8 cellular contexts compared by ENCODE assay signal in the genomic region with DNA sequence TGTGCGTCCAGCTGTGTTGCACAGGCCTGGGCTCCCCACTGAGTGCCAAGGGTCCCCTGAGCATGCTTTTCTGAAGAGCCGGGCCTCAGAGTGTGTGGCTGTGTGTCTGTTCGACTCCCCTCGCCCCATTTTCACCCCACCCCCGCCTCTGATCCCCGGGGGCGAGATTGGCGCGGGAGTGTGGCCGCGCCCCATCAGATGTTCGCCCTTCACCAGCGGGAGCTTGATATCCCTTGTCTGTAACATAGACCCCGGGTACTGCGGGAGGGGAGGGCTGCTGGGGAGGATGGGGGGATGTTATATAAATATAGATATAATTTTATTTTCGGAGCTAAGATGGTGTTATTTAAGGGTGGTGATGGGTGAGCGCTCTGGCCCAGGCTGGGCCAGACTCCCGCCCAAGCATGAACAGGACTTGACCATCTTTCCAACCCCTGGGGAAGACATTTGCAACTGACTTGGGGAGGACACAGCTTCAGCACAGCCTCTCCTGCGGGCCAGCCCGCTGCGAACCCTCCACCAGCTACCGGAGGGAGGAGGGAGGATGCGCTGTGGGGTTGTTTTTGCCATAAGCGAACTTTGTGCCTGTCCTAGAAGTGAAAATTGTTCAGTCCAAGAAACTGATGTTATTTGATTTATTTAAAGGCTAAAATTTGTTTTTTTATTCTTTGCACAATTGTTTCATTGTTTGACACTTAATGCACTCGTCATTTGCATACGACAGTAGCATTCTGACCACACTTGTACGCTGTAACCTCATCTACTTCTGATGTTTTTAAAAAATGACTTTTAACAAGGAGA. TPM values are rescaled to one million over a fixed set of nuclear protein-coding genes. Genes with fewer than 3 reads are reported as not detected.
A peak's percentile ranks its signal among the peaks of the same experiment; 100 is the strongest.
DNase-seq lines count a peak whose midpoint lies in the region; ATAC-seq and TF ChIP-seq lines count a peak whose summit lies in the region.

No MANE protein-coding gene starts in this region.

- TF ChIP-seq POLR2A in body of pancreas (IDR thresholded peaks at IDR 0.05): peak in 1 of 3 donors; percentile 18

- no peaks in the 10 kb centered on the region for H3K9me3 ChIP-seq in cardiac muscle cell (ENCODE audit: low read depth)
- H3K9me3 ChIP-seq in body of pancreas: no peaks in the 10 kb centered on the region
- no peaks in the 10 kb centered on the region for H3K9me3 ChIP-seq in stomach smooth muscle (ENCODE audit: control insufficient read depth in 2 of 2, low read length in 2 of 2)

- no peak overlapping the region for H3K27ac ChIP-seq in cardiac muscle cell
- peak overlapping the region; percentile 96 to 99 (median 98) for H3K27ac ChIP-seq in body of pancreas
- H3K27ac ChIP-seq in stomach smooth muscle (ENCODE audit: low read length): peak overlapping the region; percentile 100

- no peaks in the 10 kb centered on the region for H3K27me3 ChIP-seq in cardiac muscle cell
- no peaks in the 10 kb centered on the region for H3K27me3 ChIP-seq in body of pancreas
- no peaks in the 10 kb centered on the region for H3K27me3 ChIP-seq in stomach smooth muscle (ENCODE audit: control insufficient read depth in 1 of 2, insufficient read depth in 2 of 2, low read length in 2 of 2)

- DNase-seq in cardiac muscle cell (ENCODE audit: low read depth in 1 of 2, low spot score in 1 of 2): peak; percentile 29 to 62
- DNase-seq in Right ventricle myocardium inferior (ENCODE audit: missing footprints): no peak
- DNase-seq in body of pancreas: peak in 2 of 4 donors; percentile 22 to 39
- DNase-seq in left lobe of liver (ENCODE audit: low spot score): peak; percentile 60
- DNase-seq in iPS-NIHi7 (ENCODE audit: extremely low spot score): no peak
- DNase-seq in mucosa of gallbladder (ENCODE audit: low spot score): no peak

- H3K9ac ChIP-seq in stomach smooth muscle (ENCODE audit: low read length in 2 of 2): peak overlapping the region; percentile 100

- WGBS in body of pancreas, 2 donors: 51 to 64% methylated on average over 13 to 27 of the region's 27 CpGs

- H3K36me3 ChIP-seq in cardiac muscle cell: no peaks in the 10 kb centered on the region
- H3K36me3 ChIP-seq in body of pancreas (replicated peaks in 1 of 2; ENCODE audit: insufficient read depth in 1 of 2, low read depth in 2 of 2): no peaks in the 10 kb centered on the region
- H3K36me3 ChIP-seq in stomach smooth muscle (ENCODE audit: control insufficient read depth in 2 of 2, insufficient read depth in 2 of 2, low read length in 2 of 2): peaks cover 13 to 23% of the 10 kb centered on the region in 2 donors

- ATAC-seq in Right ventricle myocardium inferior (no peak), body of pancreas (no peak), left lobe of liver (peak; percentile 2), GM18867 (IDR thresholded peaks at IDR 0.05; ENCODE audit: unreplicated experiment) (no peak)

- intact Hi-C loops in Right ventricle myocardium inferior (cut with DNase I): no loop called here
- intact Hi-C loops in body of pancreas (cut with DNase I): no loop called here

- TF ChIP-seq CTCF in cardiac muscle cell (IDR thresholded peaks at IDR 0.05; ENCODE audit: low read depth, low read length) (no peak), body of pancreas (IDR thresholded peaks at IDR 0.05) (no peak)

- H3K4me1 ChIP-seq in cardiac muscle cell (ENCODE audit: low read depth) (peaks cover 25% of the 10 kb centered on the region), body of pancreas (peaks cover 48% of the 10 kb centered on the region), stomach smooth muscle (ENCODE audit: control insufficient read depth, insufficient read depth, low read length) (peaks cover 38% of the 10 kb centered on the region)

- peak overlapping the region; percentile 69 for H3K4me3 ChIP-seq in cardiac muscle cell
- peak overlapping the region; percentile 39 to 74 for H3K4me3 ChIP-seq in body of pancreas
- peak overlapping the region; percentile 99 for H3K4me3 ChIP-seq in stomach smooth muscle (ENCODE audit: low read length in 2 of 2)

RNA-seq across cellular contexts. Expression of gene RHOB, which starts 1.6 kb away (rescaled TPM):
- 82.7 and 92.1 TPM in 2 replicates for total RNA-seq in cardiac muscle cell
- polyA plus RNA-seq in cardiac muscle cell: 15.2 and 15.4 TPM in 2 replicates
- 208 TPM for total RNA-seq in Right ventricle myocardium inferior
- 100 to 1,000 TPM; 376 to 784 TPM for total RNA-seq in body of pancreas
- 250 TPM for total RNA-seq in left lobe of liver
- total RNA-seq in mucosa of gallbladder: 445 TPM

Comparison
In these comparisons a context has a peak if more than half of its experiments do, and no peak if none do; other contexts are left out.
1. DNase-seq: peak in cardiac muscle cell (2 of 2) and left lobe of liver (single experiment); none in Right ventricle myocardium inferior (single experiment), iPS-NIHi7 (single experiment) and mucosa of gallbladder (single experiment).
2. Peak in every context shown above with its lines, with median percentiles within 50 percentile points of each other: H3K4me3 ChIP-seq.